1 cellular context compared by ENCODE assay signal in the genomic region with DNA sequence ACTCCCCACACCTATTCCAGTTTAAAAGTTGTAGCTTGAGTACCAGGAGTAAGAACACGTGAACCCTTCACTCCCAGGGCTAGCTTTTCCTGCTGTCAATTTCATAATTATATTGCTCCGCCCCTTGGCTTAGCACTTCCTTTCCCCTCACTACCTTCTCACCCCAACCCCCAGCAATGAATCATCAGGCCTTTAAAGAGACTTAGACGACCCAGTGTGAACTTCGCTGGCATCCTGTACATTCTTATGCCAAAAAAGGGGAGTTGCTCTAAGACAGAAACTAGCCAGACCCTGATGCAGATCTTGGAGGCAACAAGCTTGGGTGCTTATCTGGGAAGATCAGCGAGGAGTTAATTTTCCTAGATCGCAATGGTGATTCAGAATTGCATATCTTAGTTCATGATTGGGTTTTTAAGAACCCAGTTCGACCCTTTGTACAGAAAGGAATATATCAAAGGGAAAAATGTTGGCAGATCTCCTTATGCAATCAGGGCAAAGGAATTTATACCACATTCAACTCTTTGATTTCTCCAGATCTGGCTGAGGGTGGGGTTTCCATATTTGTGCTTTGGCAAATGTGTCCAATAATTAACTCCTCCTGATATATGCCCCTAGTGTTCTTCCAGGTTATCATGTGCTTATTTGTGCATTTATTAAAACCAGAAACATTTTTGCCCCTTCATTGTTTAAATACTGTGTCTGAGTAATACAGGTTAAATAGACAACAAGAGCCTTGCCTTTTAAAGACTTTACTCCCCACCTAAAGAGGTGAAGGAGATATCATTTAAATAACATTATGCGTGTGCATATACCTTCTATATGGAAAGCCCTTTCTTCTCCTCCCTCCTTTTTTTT.
TF ChIP-seq lines count a peak whose summit lies in the region.

No MANE protein-coding gene starts in this region.

TF ChIP-seq in K562, 482 proteins besides CTCF, POLR2A, EP300 and RAD21 (continued from another document and continues in another):
- TF ChIP-seq ZNF23 (CRISPR knock-in tag; IDR thresholded peaks at IDR 0.05) (no peak), ZNF644 (tag; IDR thresholded peaks at IDR 0.05; ENCODE audit: low read depth) (no peak), SRF (CRISPR knock-in tag; IDR thresholded peaks at IDR 0.05) (no peak), NRF1 (conservative IDR thresholded peaks at IDR 0.05 in 1 of 2, IDR thresholded peaks at IDR 0.05 in 1 of 2) (no peak), SMARCE1 (IDR thresholded peaks at IDR 0.05) (peak; percentile 28; the same call in 1 of the 2 replicates), ZNF324 (CRISPR knock-in tag; IDR thresholded peaks at IDR 0.05) (no peak), CCAR2 (IDR thresholded peaks at IDR 0.05; ENCODE audit: low read depth, low read length) (no peak), EGR1 (conservative IDR thresholded peaks at IDR 0.05) (no peak), ZNF24 (IDR thresholded peaks at IDR 0.05) (no peak), KLF16 (IDR thresholded peaks at IDR 0.05) (no peak), NR2C1 (IDR thresholded peaks at IDR 0.05) (no peak), NR2C1 (tag; IDR thresholded peaks at IDR 0.05) (no peak), KDM2B (CRISPR knock-in tag; IDR thresholded peaks at IDR 0.05) (no peak), CEBPB (tag; IDR thresholded peaks at IDR 0.05) (0 out of 2 replicates have a peak, but pooled peaks have one; percentile 9), GTF2F1 (IDR thresholded peaks at IDR 0.05; ENCODE audit: low read depth, low read length) (no peak), CTBP1 (IDR thresholded peaks at IDR 0.05; ENCODE audit: borderline replicate concordance) (0 out of 2 replicates have a peak, but pooled peaks have one; percentile 22), ZBTB7A (IDR thresholded peaks at IDR 0.05; ENCODE audit: borderline replicate concordance, control insufficient read depth, low read depth, low read length) (no peak), CREB1 (IDR thresholded peaks at IDR 0.05) (no peak), CREB1 (CRISPR knock-in tag; IDR thresholded peaks at IDR 0.05) (no peak), MCM3 (IDR thresholded peaks at IDR 0.05) (no peak), JUND (IDR thresholded peaks at IDR 0.05; ENCODE audit: borderline replicate concordance, low read depth, low read length) (peak; percentile 85), JUND (tag; IDR thresholded peaks at IDR 0.05; ENCODE audit: borderline replicate concordance, low read depth, low read length) (peak; percentile 81; the same call in 2 of the 3 replicates), NFIC (IDR thresholded peaks at IDR 0.05) (0 out of 2 replicates have a peak, but pooled peaks have one; percentile 11), MCM5 (IDR thresholded peaks at IDR 0.05; ENCODE audit: low read depth) (no peak), CXXC5 (CRISPR knock-in tag; IDR thresholded peaks at IDR 0.05) (no peak), ZNF785 (CRISPR knock-in tag; IDR thresholded peaks at IDR 0.05) (no peak), MEIS2 (IDR thresholded peaks at IDR 0.05; ENCODE audit: partially characterized antibody) (peak; percentile 63), TRIM28 (IDR thresholded peaks at IDR 0.05) (no peak), ZNF764 (CRISPR knock-in tag; IDR thresholded peaks at IDR 0.05; ENCODE audit: low read depth) (no peak), POLR2AphosphoS2 (IDR thresholded peaks at IDR 0.05; ENCODE audit: low read length) (no peak), KDM5B (IDR thresholded peaks at IDR 0.05; ENCODE audit: insufficient replicate concordance, low read depth, low read length) (no peak), TSC22D4 (tag; IDR thresholded peaks at IDR 0.05) (no peak), PHB (CRISPR knock-in tag; IDR thresholded peaks at IDR 0.05) (no peak), U2AF2 (optimal IDR thresholded peaks at IDR 0.05; ENCODE audit: low read depth, low read length) (no peak), L3MBTL2 (IDR thresholded peaks at IDR 0.05) (peak; percentile 42; the same call in 1 of the 2 replicates), CBX1 (IDR thresholded peaks at IDR 0.05; ENCODE audit: low read depth) (no peak), ZKSCAN1 (IDR thresholded peaks at IDR 0.05; ENCODE audit: low read depth, low read length) (no peak), RUNX1 (IDR thresholded peaks at IDR 0.05; ENCODE audit: low read depth) (no peak)
- TF ChIP-seq, protein P1, sequence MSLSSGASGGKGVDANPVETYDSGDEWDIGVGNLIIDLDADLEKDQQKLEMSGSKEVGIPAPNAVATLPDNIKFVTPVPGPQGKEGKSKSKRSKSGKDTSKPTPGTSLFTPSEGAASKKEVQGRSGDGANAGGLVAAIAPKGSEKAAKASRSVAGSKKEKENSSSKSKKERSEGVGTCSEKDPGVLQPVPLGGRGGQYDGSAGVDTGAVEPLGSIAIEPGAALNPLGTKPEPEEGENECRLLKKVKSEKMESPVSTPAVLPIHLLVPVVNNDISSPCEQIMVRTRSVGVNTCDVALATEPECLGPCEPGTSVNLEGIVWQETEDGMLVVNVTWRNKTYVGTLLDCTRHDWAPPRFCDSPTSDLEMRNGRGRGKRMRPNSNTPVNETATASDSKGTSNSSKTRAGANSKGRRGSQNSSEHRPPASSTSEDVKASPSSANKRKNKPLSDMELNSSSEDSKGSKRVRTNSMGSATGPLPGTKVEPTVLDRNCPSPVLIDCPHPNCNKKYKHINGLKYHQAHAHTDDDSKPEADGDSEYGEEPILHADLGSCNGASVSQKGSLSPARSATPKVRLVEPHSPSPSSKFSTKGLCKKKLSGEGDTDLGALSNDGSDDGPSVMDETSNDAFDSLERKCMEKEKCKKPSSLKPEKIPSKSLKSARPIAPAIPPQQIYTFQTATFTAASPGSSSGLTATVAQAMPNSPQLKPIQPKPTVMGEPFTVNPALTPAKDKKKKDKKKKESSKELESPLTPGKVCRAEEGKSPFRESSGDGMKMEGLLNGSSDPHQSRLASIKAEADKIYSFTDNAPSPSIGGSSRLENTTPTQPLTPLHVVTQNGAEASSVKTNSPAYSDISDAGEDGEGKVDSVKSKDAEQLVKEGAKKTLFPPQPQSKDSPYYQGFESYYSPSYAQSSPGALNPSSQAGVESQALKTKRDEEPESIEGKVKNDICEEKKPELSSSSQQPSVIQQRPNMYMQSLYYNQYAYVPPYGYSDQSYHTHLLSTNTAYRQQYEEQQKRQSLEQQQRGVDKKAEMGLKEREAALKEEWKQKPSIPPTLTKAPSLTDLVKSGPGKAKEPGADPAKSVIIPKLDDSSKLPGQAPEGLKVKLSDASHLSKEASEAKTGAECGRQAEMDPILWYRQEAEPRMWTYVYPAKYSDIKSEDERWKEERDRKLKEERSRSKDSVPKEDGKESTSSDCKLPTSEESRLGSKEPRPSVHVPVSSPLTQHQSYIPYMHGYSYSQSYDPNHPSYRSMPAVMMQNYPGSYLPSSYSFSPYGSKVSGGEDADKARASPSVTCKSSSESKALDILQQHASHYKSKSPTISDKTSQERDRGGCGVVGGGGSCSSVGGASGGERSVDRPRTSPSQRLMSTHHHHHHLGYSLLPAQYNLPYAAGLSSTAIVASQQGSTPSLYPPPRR (CRISPR knock-in tag; IDR thresholded peaks at IDR 0.05; ENCODE audit: borderline replicate concordance), result no peak
- TF ChIP-seq, protein P2, sequence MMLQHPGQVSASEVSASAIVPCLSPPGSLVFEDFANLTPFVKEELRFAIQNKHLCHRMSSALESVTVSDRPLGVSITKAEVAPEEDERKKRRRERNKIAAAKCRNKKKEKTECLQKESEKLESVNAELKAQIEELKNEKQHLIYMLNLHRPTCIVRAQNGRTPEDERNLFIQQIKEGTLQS (IDR thresholded peaks at IDR 0.05), result peak; percentile 76
- TF ChIP-seq, protein P2 (CRISPR knock-in tag; conservative IDR thresholded peaks at IDR 0.05), result no peak
- TF ChIP-seq, protein P3, sequence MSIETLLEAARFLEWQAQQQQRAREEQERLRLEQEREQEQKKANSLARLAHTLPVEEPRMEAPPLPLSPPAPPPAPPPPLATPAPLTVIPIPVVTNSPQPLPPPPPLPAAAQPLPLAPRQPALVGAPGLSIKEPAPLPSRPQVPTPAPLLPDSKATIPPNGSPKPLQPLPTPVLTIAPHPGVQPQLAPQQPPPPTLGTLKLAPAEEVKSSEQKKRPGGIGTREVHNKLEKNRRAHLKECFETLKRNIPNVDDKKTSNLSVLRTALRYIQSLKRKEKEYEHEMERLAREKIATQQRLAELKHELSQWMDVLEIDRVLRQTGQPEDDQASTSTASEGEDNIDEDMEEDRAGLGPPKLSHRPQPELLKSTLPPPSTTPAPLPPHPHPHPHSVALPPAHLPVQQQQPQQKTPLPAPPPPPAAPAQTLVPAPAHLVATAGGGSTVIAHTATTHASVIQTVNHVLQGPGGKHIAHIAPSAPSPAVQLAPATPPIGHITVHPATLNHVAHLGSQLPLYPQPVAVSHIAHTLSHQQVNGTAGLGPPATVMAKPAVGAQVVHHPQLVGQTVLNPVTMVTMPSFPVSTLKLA (conservative IDR thresholded peaks at IDR 0.05), result 0 out of 4 replicates have a peak, but pooled peaks of 1 of the 2 experiments have one; percentile 24
- TF ChIP-seq, protein P4, sequence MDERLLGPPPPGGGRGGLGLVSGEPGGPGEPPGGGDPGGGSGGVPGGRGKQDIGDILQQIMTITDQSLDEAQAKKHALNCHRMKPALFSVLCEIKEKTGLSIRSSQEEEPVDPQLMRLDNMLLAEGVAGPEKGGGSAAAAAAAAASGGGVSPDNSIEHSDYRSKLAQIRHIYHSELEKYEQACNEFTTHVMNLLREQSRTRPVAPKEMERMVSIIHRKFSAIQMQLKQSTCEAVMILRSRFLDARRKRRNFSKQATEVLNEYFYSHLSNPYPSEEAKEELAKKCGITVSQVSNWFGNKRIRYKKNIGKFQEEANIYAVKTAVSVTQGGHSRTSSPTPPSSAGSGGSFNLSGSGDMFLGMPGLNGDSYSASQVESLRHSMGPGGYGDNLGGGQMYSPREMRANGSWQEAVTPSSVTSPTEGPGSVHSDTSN (CRISPR knock-in tag; IDR thresholded peaks at IDR 0.05; ENCODE audit: low read depth), result no peak
- TF ChIP-seq, protein P4 (tag; conservative IDR thresholded peaks at IDR 0.05; ENCODE audit: low read depth), result peak; percentile 81
- TF ChIP-seq, protein P5, sequence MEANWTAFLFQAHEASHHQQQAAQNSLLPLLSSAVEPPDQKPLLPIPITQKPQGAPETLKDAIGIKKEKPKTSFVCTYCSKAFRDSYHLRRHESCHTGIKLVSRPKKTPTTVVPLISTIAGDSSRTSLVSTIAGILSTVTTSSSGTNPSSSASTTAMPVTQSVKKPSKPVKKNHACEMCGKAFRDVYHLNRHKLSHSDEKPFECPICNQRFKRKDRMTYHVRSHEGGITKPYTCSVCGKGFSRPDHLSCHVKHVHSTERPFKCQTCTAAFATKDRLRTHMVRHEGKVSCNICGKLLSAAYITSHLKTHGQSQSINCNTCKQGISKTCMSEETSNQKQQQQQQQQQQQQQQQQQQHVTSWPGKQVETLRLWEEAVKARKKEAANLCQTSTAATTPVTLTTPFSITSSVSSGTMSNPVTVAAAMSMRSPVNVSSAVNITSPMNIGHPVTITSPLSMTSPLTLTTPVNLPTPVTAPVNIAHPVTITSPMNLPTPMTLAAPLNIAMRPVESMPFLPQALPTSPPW (CRISPR knock-in tag; IDR thresholded peaks at IDR 0.05), result peak; percentile 56; the same call in 1 of the 2 replicates
